Comparison of ENCODE assay signal across 8 cellular contexts in the genomic region with DNA sequence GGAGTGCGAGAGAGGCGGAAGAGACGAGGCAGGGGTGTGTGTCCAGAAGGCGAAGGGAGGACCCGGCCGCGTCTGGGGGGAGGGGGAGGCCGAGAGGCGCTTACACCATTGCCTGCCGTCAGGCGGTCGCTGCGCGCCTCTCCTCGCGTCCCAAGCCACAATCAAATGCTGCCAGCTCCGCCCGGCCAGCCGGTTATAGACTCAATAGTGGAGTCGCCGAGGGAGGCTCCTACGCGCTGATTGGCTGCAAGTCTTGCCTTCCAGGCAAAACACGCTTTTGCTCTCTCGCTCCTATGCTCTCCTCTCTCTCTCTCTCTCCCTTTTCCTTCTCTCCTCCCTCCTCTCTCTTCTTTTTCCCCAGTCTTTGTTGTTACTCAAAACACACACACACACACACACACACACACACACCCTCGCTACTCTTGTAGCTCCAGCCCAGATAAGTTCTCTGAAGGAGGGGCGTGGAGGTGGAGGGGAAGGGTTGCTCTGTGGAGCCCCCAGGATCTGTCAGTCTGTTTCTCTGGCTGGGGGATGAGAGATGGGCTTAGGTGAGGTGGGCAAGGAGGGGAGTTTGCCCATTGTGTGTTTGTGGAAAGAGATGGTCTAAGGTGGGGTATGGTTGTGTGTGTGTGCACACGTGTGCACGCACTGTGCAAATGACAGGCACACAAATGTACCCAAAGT. TPM values are rescaled to one million over a fixed set of nuclear protein-coding genes. Genes with fewer than 3 reads are reported as not detected.
A peak's percentile ranks its signal among the peaks of the same experiment; 100 is the strongest.
DNase-seq lines count a peak whose midpoint lies in the region; ATAC-seq and TF ChIP-seq lines count a peak whose summit lies in the region.

A gene (minus strand): TSS at position 170 of the 684 bp plus-strand sequence. CDS start 226 bp downstream, outside the sequence.

- no peaks in the 10 kb centered on the region for H3K4me1 ChIP-seq in foreskin keratinocyte
- peaks cover 32% of the 10 kb centered on the region for H3K4me1 ChIP-seq in osteoblast (ENCODE audit: insufficient read depth, low read length)

- H3K27ac Mint-ChIP-seq in activated CD8-positive, alpha-beta T cell treated with anti-CD3 and anti-CD28 coated beads, Interleukin-2, amount 10 ng/mL, durations not matched to agents 7 days and 5 days = no peak within 1 kb of the TSS

- H3K4me3 ChIP-seq in osteoblast (ENCODE audit: insufficient read depth, low read length) = peak within 1 kb of the TSS; percentile 86

- peaks cover 69% of the 10 kb centered on the region for H3K27me3 Mint-ChIP-seq in activated CD8-positive, alpha-beta T cell treated with anti-CD3 and anti-CD28 coated beads, Interleukin-2, amount 10 ng/mL, durations not matched to agents 7 days and 5 days (ENCODE audit: low read depth)

- no peak within 1 kb of the TSS for H3K27ac ChIP-seq in foreskin keratinocyte
- H3K27ac ChIP-seq in osteoblast (ENCODE audit: low read depth, low read length) = no peak within 1 kb of the TSS

- POLR2A ChIA-PET in activated CD8-positive, alpha-beta T cell treated with anti-CD3 and anti-CD28 coated beads, Interleukin-2, amount 10 ng/mL, durations not matched to agents 7 days and 5 days (lab: Charles Lee) = no interaction called here

- CTCF ChIA-PET in activated CD8-positive, alpha-beta T cell treated with anti-CD3 and anti-CD28 coated beads, Interleukin-2, amount 10 ng/mL, durations not matched to agents 7 days and 5 days (lab: Charles Lee) = interaction anchor here (1.0 to 7.7 kb wide), 12 partner anchors 13 to 425 kb away, joined by 3 to 194 read pairs (median 5); a partner anchor contains a TSS

- peak within 1 kb of the TSS; percentile 92 for H3K4me2 ChIP-seq in osteoblast (ENCODE audit: insufficient read depth, low read length)

- H3K27me3 ChIP-seq in foreskin keratinocyte (peaks cover 30% of the 10 kb centered on the region), osteoblast (ENCODE audit: insufficient read depth, low read length) (peaks cover 18% of the 10 kb centered on the region)

- H3K9me3 ChIP-seq in osteoblast (ENCODE audit: low read depth, low read length) = no peaks in the 10 kb centered on the region

- no peak for ATAC-seq in activated CD8-positive, alpha-beta T cell treated with anti-CD3 and anti-CD28 coated beads, Interleukin-2, amount 10 ng/mL, durations not matched to agents 7 days and 5 days
- ATAC-seq in foreskin keratinocyte (peak; percentile 42), HG03565 (IDR thresholded peaks at IDR 0.05; ENCODE audit: unreplicated experiment) (no peak)

- no peaks in the 10 kb centered on the region for H3K36me3 Mint-ChIP-seq in activated CD8-positive, alpha-beta T cell treated with anti-CD3 and anti-CD28 coated beads, Interleukin-2, amount 10 ng/mL, durations not matched to agents 7 days and 5 days (ENCODE audit: low read depth)

- peaks cover 3% of the 10 kb centered on the region for H3K36me3 ChIP-seq in osteoblast (ENCODE audit: insufficient read depth, low read length)

- peak within 1 kb of the TSS; percentile 61 for H3K4me3 Mint-ChIP-seq in activated CD8-positive, alpha-beta T cell treated with anti-CD3 and anti-CD28 coated beads, Interleukin-2, amount 10 ng/mL, durations not matched to agents 7 days and 5 days

- TF ChIP-seq CTCF in foreskin keratinocyte (conservative IDR thresholded peaks at IDR 0.05) (no peak), osteoblast (IDR thresholded peaks at IDR 0.05; ENCODE audit: extremely low read depth, low read depth, low read length) (no peak)

- H3K79me2 ChIP-seq in osteoblast (ENCODE audit: insufficient read depth, low read length) = peaks cover 21% of the 10 kb centered on the region

- H2AFZ ChIP-seq in osteoblast (ENCODE audit: low read length) = peak within 1 kb of the TSS; percentile 81

- no peaks in the 10 kb centered on the region for H3K9me3 Mint-ChIP-seq in activated CD8-positive, alpha-beta T cell treated with anti-CD3 and anti-CD28 coated beads, Interleukin-2, amount 10 ng/mL, durations not matched to agents 7 days and 5 days (ENCODE audit: insufficient read depth)

- H3K4me1 Mint-ChIP-seq in activated CD8-positive, alpha-beta T cell treated with anti-CD3 and anti-CD28 coated beads, Interleukin-2, amount 10 ng/mL, durations not matched to agents 7 days and 5 days (ENCODE audit: low read depth) = peaks cover 32% of the 10 kb centered on the region

- DNase-seq in NCI-H2081 (lab: John Stamatoyannopoulos, UW) = peak; percentile 38 to 65
- DNase-seq in NCI-H2081 treated with DMSO at 0.1 percent for 48 hours (lab: John Stamatoyannopoulos, UW) = no peak
- DNase-seq in NCI-H1694 (lab: John Stamatoyannopoulos, UW) = peak; percentile 90
- DNase-seq in activated CD8-positive, alpha-beta T cell treated with anti-CD3 and anti-CD28 coated beads, Interleukin-2, amount 10 ng/mL, durations not matched to agents 7 days and 5 days = no peak
- peak; percentile 54 to 81 for DNase-seq in foreskin keratinocyte
- DNase-seq in osteoblast (ENCODE audit: insufficient read length, low spot score, missing footprints) = peak; percentile 99
- DNase-seq in effector CD8-positive, alpha-beta T cell (lab: John Stamatoyannopoulos, UW) = no peak

- peaks cover 12% of the 10 kb centered on the region for H4K20me1 ChIP-seq in osteoblast (ENCODE audit: insufficient read depth, low read length)

RNA-seq across cellular contexts. Expression of the gene that starts here (rescaled TPM):
- total RNA-seq in activated CD8-positive, alpha-beta T cell treated with anti-CD3 and anti-CD28 coated beads, Interleukin-2, amount 10 ng/mL, durations not matched to agents 7 days and 5 days = not detected
- total RNA-seq in foreskin keratinocyte (1.2 and 1.3 TPM in 2 replicates), osteoblast (0.59 and 1.1 TPM in 2 replicates)
- 1.7 and 1.9 TPM in 2 replicates for polyA plus RNA-seq in foreskin keratinocyte

Comparison
In these comparisons a context has a peak if more than half of its experiments do, and no peak if none do; other contexts are left out.
1. DNase-seq: peak in NCI-H2081 (2 of 2), NCI-H1694 (single experiment), foreskin keratinocyte (2 of 2) and osteoblast (single experiment); none in NCI-H2081 treated with DMSO at 0.1 percent for 48 hours (single experiment), activated CD8-positive, alpha-beta T cell treated with anti-CD3 and anti-CD28 coated beads, Interleukin-2, amount 10 ng/mL, durations not matched to agents 7 days and 5 days (single experiment) and effector CD8-positive, alpha-beta T cell (single experiment).